Comparison of ENCODE assay signal across 10 cellular contexts in the genomic region with DNA sequence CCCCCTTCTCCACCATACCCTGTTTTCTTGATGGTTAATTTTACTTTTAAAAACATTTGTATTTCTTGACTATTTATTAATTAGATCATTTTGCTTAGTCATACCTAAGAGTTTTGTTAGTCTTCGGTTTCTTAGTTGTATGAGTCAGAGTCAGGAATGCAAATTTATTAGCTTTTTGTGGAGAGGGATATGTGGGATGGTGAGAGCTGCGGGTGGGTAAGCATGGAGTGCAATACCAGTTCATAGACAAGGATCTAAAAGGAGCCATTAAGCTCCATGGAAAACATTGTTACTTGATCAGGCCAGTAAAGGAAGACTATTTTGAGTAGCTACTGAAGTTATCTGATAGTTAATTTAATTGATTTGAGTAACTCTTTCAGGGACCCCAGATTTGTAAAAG.
DNase-seq lines count a peak whose midpoint lies in the region; ATAC-seq, FAIRE-seq and TF ChIP-seq lines count a peak whose summit lies in the region.
"Had no signal": no experiment of that assay in that cellular context is flagged by ENCODE, and none has a peak within 500 bp of the region (broad histone marks: within the 10 kb centered on the region; RNA-seq: fewer than 3 reads in every experiment).

No MANE protein-coding gene starts in this region.

- no peaks in the 10 kb centered on the region for H3K36me3 ChIP-seq in OCI-LY3 (replicated peaks; ENCODE audit: low read depth, low read length)

- H2AFZ ChIP-seq in OCI-LY3 (ENCODE audit: low read depth, low read length), result no peak overlapping the region

- H3K27ac ChIP-seq in OCI-LY3 (ENCODE audit: low read length), result no peak overlapping the region

- intact Hi-C loops in CD14-positive monocyte (cut with micrococcal nuclease), result loop anchor here (5.0 to 10.0 kb wide), 4 partner anchors 77 to 465 kb away; partner anchors contain the start of genes ZSWIM6 (in 2 of the 2), ERCC8 (in 1 of the 2), NDUFAF2 (in 1 of the 2) and SMIM15 (in 1 of the 2)

- H3K27me3 Mint-ChIP-seq in CD14-positive monocyte (ENCODE audit: low read depth in 3 of 3), result no peaks in the 10 kb centered on the region
- H3K27me3 Mint-ChIP-seq: activated naive CD8-positive, alpha-beta T cell had no signal

- peaks cover 4 to 8% of the 10 kb centered on the region in 2 donors for H3K36me3 Mint-ChIP-seq in CD14-positive monocyte
- H3K36me3 Mint-ChIP-seq: activated naive CD8-positive, alpha-beta T cell had no signal

- peak overlapping the region; percentile 65 for H3K4me2 ChIP-seq in OCI-LY3 (ENCODE audit: low read length)

- peaks cover 17% of the 10 kb centered on the region for H3K4me1 ChIP-seq in OCI-LY3 (ENCODE audit: low read length)

- no peak for FAIRE-seq in frontal cortex (lab: Jason Lieb, UNC)

- peak overlapping the region in 1 of 2 donors; percentile 17 for H3K4me3 Mint-ChIP-seq in CD14-positive monocyte

- H3K9me3 Mint-ChIP-seq in CD14-positive monocyte, result no peaks in the 10 kb centered on the region

- H3K9me3 ChIP-seq in OCI-LY3 (ENCODE audit: insufficient read depth, low read length), result no peaks in the 10 kb centered on the region

- H3K27ac Mint-ChIP-seq in CD14-positive monocyte, result peak overlapping the region in 6 of 7 donors; percentile 87 to 92 (median 89)

- DNase-seq in CD14-positive monocyte (ENCODE audit: low spot score), result no peak
- DNase-seq in epithelial cell of esophagus (ENCODE audit: low read depth), result peak; percentile 81
- no peak for DNase-seq in omental fat pad (ENCODE audit: low spot score)
- DNase-seq in cerebellar nuclear complex (lab: John Stamatoyannopoulos, UW), result no peak
- no peak for DNase-seq in frontal cortex (ENCODE audit: low spot score in 2 of 2)
- DNase-seq: NCI-H2081 treated with DMSO at 0.1 percent for 48 hours had no signal

- H3K79me2 ChIP-seq in OCI-LY3 (ENCODE audit: low read length), result peaks cover 17% of the 10 kb centered on the region

- H3K4me3 ChIP-seq in OCI-LY3 (ENCODE audit: low read length) (peak overlapping the region; percentile 75; the same call in 1 of the 2 replicates), epithelial cell of esophagus (ENCODE audit: low read length) (no peak overlapping the region)

- ATAC-seq in omental fat pad (ENCODE audit: low FRiP score), result peak; percentile 66
- ATAC-seq in HG02973 (IDR thresholded peaks at IDR 0.05; ENCODE audit: unreplicated experiment), result no peak
- no peak for ATAC-seq in HG02885 (IDR thresholded peaks at IDR 0.05; ENCODE audit: poor library complexity, unreplicated experiment)

- peaks cover 27% of the 10 kb centered on the region; the same call in 1 of the 2 replicates for H4K20me1 ChIP-seq in OCI-LY3 (ENCODE audit: insufficient read depth, low read length)

- no peak overlapping the region for H3K9ac ChIP-seq in OCI-LY3 (ENCODE audit: low read length)

- no peaks in the 10 kb centered on the region for H3K27me3 ChIP-seq in OCI-LY3 (ENCODE audit: low read depth, low read length)

- H3K4me1 Mint-ChIP-seq in CD14-positive monocyte, result peaks cover 35% of the 10 kb centered on the region

- TF ChIP-seq CTCF in CD14-positive monocyte (IDR thresholded peaks at IDR 0.05), result no peak
- TF ChIP-seq CTCF in OCI-LY3 (IDR thresholded peaks at IDR 0.05; ENCODE audit: low read depth, low read length), result no peak
- TF ChIP-seq CTCF in epithelial cell of esophagus (IDR thresholded peaks at IDR 0.05; ENCODE audit: insufficient read depth, low read depth, low read length, missing control alignments), result no peak
- TF ChIP-seq CTCF in omental fat pad (IDR thresholded peaks at IDR 0.05), result no peak
